ENCODE assay signal across 27 cellular contexts in genomic region chr20:20856306-20856705, GRCh38.
DNase-seq lines count a peak whose midpoint lies in the region; ATAC-seq lines count a peak whose summit lies in the region.
"Had no signal": no experiment of that assay in that cellular context is flagged by ENCODE, and none has a peak within 500 bp of the region (broad histone marks: within the 10 kb centered on the region; RNA-seq: fewer than 3 reads in every experiment).

No MANE protein-coding gene starts in this region.

- DNase-seq in GF-D8 (lab: John Stamatoyannopoulos, UW) (peak; percentile 31), NCI-H82 (lab: John Stamatoyannopoulos, UW) (peak; percentile 69), SKM-1 (lab: John Stamatoyannopoulos, UW; ENCODE audit: unreplicated experiment) (peak; percentile 85), pons (ENCODE audit: low spot score) (peak; percentile 64), NCI-H1436 treated with DMSO at 0.1 percent for 48 hours (lab: John Stamatoyannopoulos, UW) (no peak)
- DNase-seq in activated naive CD4-positive, alpha-beta T cell treated with anti-CD3 and anti-CD28 coated beads, Interleukin-2, amount 50 U/mL, for 16 hours = no peak
- DNase-seq in activated CD8-positive, alpha-beta T cell treated with anti-CD3 and anti-CD28 coated beads, Interleukin-2, amount 10 ng/mL, durations not matched to agents 7 days and 5 days = no peak
- DNase-seq: activated CD4-positive, alpha-beta memory T cell treated with anti-CD3 and anti-CD28 coated beads for 36 hours; activated CD4-positive, alpha-beta T cell treated with anti-CD3 and anti-CD28 coated beads for 1 hour; activated CD8-positive, alpha-beta memory T cell treated with anti-CD3 and anti-CD28 coated beads, Interleukin-2, amount 50 U/mL, for 4 hours; activated naive CD4-positive, alpha-beta T cell treated with Interleukin-2 at 50 U/mL for 16 hours; body of pancreas; DMS53; glutamatergic neuron; NCI-H1417 treated with DMSO at 0.1 percent for 48 hours; NCI-H2081 treated with DMSO at 0.1 percent for 48 hours; NCI-H446; NCI-H748 treated with DMSO at 0.1 percent for 48 hours; right lobe of liver; stimulated activated CD4-positive, alpha-beta T cell treated with anti-CD3 and anti-CD28 coated beads, Interleukin-12 subunit alpha, Interleukin-12 subunit beta, amount 100 ng/mL, for 4 hours; stimulated activated CD4-positive, alpha-beta T cell treated with anti-CD3 and anti-CD28 coated beads, Interleukin-2, amount 100 ng/mL, for 48 hours; T-helper 2 cell; tibial artery had no signal

- CTCF ChIA-PET in activated CD8-positive, alpha-beta T cell treated with anti-CD3 and anti-CD28 coated beads, Interleukin-2, amount 10 ng/mL, durations not matched to agents 7 days and 5 days (lab: Charles Lee) = no interaction called here

- H3K4me3 Mint-ChIP-seq in activated CD8-positive, alpha-beta T cell treated with anti-CD3 and anti-CD28 coated beads, Interleukin-2, amount 10 ng/mL, durations not matched to agents 7 days and 5 days = no peak overlapping the region
- H3K4me3 Mint-ChIP-seq: activated CD4-positive, alpha-beta memory T cell treated with anti-CD3 and anti-CD28 coated beads for 36 hours; central memory CD8-positive, alpha-beta T cell had no signal

- H3K36me3 Mint-ChIP-seq in activated CD8-positive, alpha-beta T cell treated with anti-CD3 and anti-CD28 coated beads, Interleukin-2, amount 10 ng/mL, durations not matched to agents 7 days and 5 days (ENCODE audit: low read depth) = no peaks in the 10 kb centered on the region
- H3K36me3 Mint-ChIP-seq: activated CD4-positive, alpha-beta memory T cell treated with anti-CD3 and anti-CD28 coated beads for 36 hours had no signal

- ATAC-seq in HG03521 (IDR thresholded peaks at IDR 0.05; ENCODE audit: unreplicated experiment) = no peak
- ATAC-seq in activated CD8-positive, alpha-beta T cell treated with anti-CD3 and anti-CD28 coated beads, Interleukin-2, amount 10 ng/mL, durations not matched to agents 7 days and 5 days = no peak
- ATAC-seq: body of pancreas, right lobe of liver, SK-N-SH treated with all-trans-retinoic acid at 6 μM for 48 hours had no signal

- POLR2A ChIA-PET in activated CD8-positive, alpha-beta T cell treated with anti-CD3 and anti-CD28 coated beads, Interleukin-2, amount 10 ng/mL, durations not matched to agents 7 days and 5 days (lab: Charles Lee) = no interaction called here

- no peaks in the 10 kb centered on the region for H3K9me3 Mint-ChIP-seq in activated CD8-positive, alpha-beta T cell treated with anti-CD3 and anti-CD28 coated beads, Interleukin-2, amount 10 ng/mL, durations not matched to agents 7 days and 5 days (ENCODE audit: insufficient read depth)
- H3K9me3 Mint-ChIP-seq: activated CD4-positive, alpha-beta memory T cell treated with anti-CD3 and anti-CD28 coated beads for 36 hours; central memory CD8-positive, alpha-beta T cell had no signal

- no peak overlapping the region for H3K27ac Mint-ChIP-seq in activated CD8-positive, alpha-beta T cell treated with anti-CD3 and anti-CD28 coated beads, Interleukin-2, amount 10 ng/mL, durations not matched to agents 7 days and 5 days
- H3K27ac Mint-ChIP-seq: activated CD4-positive, alpha-beta memory T cell treated with anti-CD3 and anti-CD28 coated beads for 36 hours; progenitor cell of endocrine pancreas had no signal

- H3K27me3 Mint-ChIP-seq in activated CD8-positive, alpha-beta T cell treated with anti-CD3 and anti-CD28 coated beads, Interleukin-2, amount 10 ng/mL, durations not matched to agents 7 days and 5 days (ENCODE audit: low read depth) = peaks cover 17% of the 10 kb centered on the region

- H3K4me1 Mint-ChIP-seq in activated CD8-positive, alpha-beta T cell treated with anti-CD3 and anti-CD28 coated beads, Interleukin-2, amount 10 ng/mL, durations not matched to agents 7 days and 5 days (ENCODE audit: low read depth) = no peaks in the 10 kb centered on the region
- H3K4me1 Mint-ChIP-seq: central memory CD8-positive, alpha-beta T cell had no signal

Comparison
In these comparisons a context has a peak if more than half of its experiments do, and no peak if none do; other contexts are left out.
1. DNase-seq: peak in GF-D8 (single experiment), NCI-H82 (single experiment), SKM-1 (single experiment) and pons (single experiment); none in activated naive CD4-positive, alpha-beta T cell treated with anti-CD3 and anti-CD28 coated beads, Interleukin-2, amount 50 U/mL, for 16 hours (single experiment), NCI-H1436 treated with DMSO at 0.1 percent for 48 hours (single experiment) and activated CD8-positive, alpha-beta T cell treated with anti-CD3 and anti-CD28 coated beads, Interleukin-2, amount 10 ng/mL, durations not matched to agents 7 days and 5 days (single experiment).